21 cellular contexts compared by ENCODE assay signal in genomic region chr1:170520601-170521000, GRCh38. TPM values are rescaled to one million over a fixed set of nuclear protein-coding genes. Genes with fewer than 3 reads are reported as not detected.
DNase-seq lines count a peak whose midpoint lies in the region; ATAC-seq, FAIRE-seq and TF ChIP-seq lines count a peak whose summit lies in the region.
"Had no signal": no experiment of that assay in that cellular context is flagged by ENCODE, and none has a peak within 500 bp of the region (broad histone marks: within the 10 kb centered on the region; RNA-seq: fewer than 3 reads in every experiment).

No MANE protein-coding gene starts in this region.

- H3K4me2 ChIP-seq in PC-3 (ENCODE audit: low read length), result peak overlapping the region; percentile 33; the same call in 1 of the 2 replicates
- H3K4me2 ChIP-seq in fibroblast of lung (ENCODE audit: extremely low read depth, insufficient read depth, low read length), result peak overlapping the region; percentile 44

- peak; percentile 23 for FAIRE-seq in H54 (lab: Jason Lieb, UNC)
- FAIRE-seq: endometrium, GM12892, RCC 7860 had no signal

- no TSS peak for BruUV-seq in PC-3 (replicated peaks; lab: Mats Ljungman, UMichigan)

- peak overlapping the region; percentile 22; the same call in 1 of the 2 replicates for H3K27ac ChIP-seq in PC-3 (ENCODE audit: low read length)
- peak overlapping the region; percentile 38 for H3K27ac ChIP-seq in fibroblast of lung (ENCODE audit: insufficient read depth, low read length)
- no peak overlapping the region for H3K27ac ChIP-seq in gastrocnemius medialis
- H3K27ac ChIP-seq: adrenal gland, heart left ventricle, neutrophil, SJCRH30 had no signal

- DNase-seq in A172 (ENCODE audit: low spot score), result peak; percentile 39
- no peak for DNase-seq in H54 (ENCODE audit: insufficient read length, low spot score)
- DNase-seq in PC-3, result peak; percentile 69
- DNase-seq in fibroblast of lung (ENCODE audit: low read depth in 2 of 2), result peak in 1 of 2 donors; percentile 43
- no peak for DNase-seq in nucleus accumbens (lab: John Stamatoyannopoulos, UW)
- DNase-seq in DMS153 treated with DMSO at 0.1 percent for 48 hours (lab: John Stamatoyannopoulos, UW; ENCODE audit: unreplicated experiment), result no peak
- no peak for DNase-seq in middle frontal gyrus (ENCODE audit: extremely low spot score, low spot score)
- DNase-seq in gastrocnemius medialis, result no peak
- DNase-seq: 8988T, adrenal gland, DMS79, heart left ventricle, mammary epithelial cell, NCI-H524, SJCRH30 had no signal

- H3F3A ChIP-seq in PC-3 (ENCODE audit: low read length, unreplicated experiment), result no peaks in the 10 kb centered on the region

- no peak overlapping the region for H2AFZ ChIP-seq in PC-3 (ENCODE audit: low read length)
- H2AFZ ChIP-seq in fibroblast of lung (ENCODE audit: low read length), result no peak overlapping the region

- no peak overlapping the region for H3K4me3 ChIP-seq in PC-3 (ENCODE audit: low read length)
- H3K4me3 ChIP-seq in fibroblast of lung (replicated peaks in 1 of 4; ENCODE audit: control extremely low read depth in 1 of 4, insufficient read depth in 1 of 4, low read depth in 3 of 4, low read length in 4 of 4), result no peak overlapping the region
- H3K4me3 ChIP-seq in gastrocnemius medialis, result no peak overlapping the region
- H3K4me3 ChIP-seq: adrenal gland, heart left ventricle, SJCRH30 had no signal

- H4K20me1 ChIP-seq in PC-3 (ENCODE audit: low read length) (no peaks in the 10 kb centered on the region), fibroblast of lung (ENCODE audit: control insufficient read depth, extremely low read depth, insufficient read depth, low read length) (no peaks in the 10 kb centered on the region)

- TF ChIP-seq CTCF in PC-3 (conservative IDR thresholded peaks at IDR 0.05; ENCODE audit: low read depth, low read length) (no peak), fibroblast of lung (conservative IDR thresholded peaks at IDR 0.05 in 1 of 2, IDR thresholded peaks at IDR 0.05 in 1 of 2; ENCODE audit: low read depth in 1 of 2, low read length in 2 of 2) (no peak), gastrocnemius medialis (IDR thresholded peaks at IDR 0.05 in 4 of 5, conservative IDR thresholded peaks at IDR 0.05 in 1 of 5) (no peak)

- no peak for TF ChIP-seq POLR2A in H54 (IDR thresholded peaks at IDR 0.05; ENCODE audit: low read depth, low read length)
- no peak for TF ChIP-seq POLR2A in gastrocnemius medialis (IDR thresholded peaks at IDR 0.05)

- H3K36me3 ChIP-seq in PC-3 (ENCODE audit: low read depth, low read length), result no peaks in the 10 kb centered on the region
- H3K36me3 ChIP-seq in fibroblast of lung (ENCODE audit: control insufficient read depth, insufficient read depth, low read length), result no peaks in the 10 kb centered on the region
- no peaks in the 10 kb centered on the region for H3K36me3 ChIP-seq in gastrocnemius medialis
- H3K36me3 ChIP-seq: adrenal gland, heart left ventricle, neutrophil, SJCRH30 had no signal

- intact Hi-C loops in PC-3 (cut with micrococcal nuclease) (no loop called here), gastrocnemius medialis (cut with DNase I; ENCODE audit: low total_unique reads) (no loop called here)

- CTCF ChIA-PET in PC-3 (lab: Charles Lee), result no interaction called here

- POLR2A ChIA-PET in PC-3 (lab: Charles Lee; ENCODE audit: unreplicated experiment), result no interaction called here

- H3K9ac ChIP-seq in PC-3 (ENCODE audit: low read length) (no peak overlapping the region), fibroblast of lung (ENCODE audit: insufficient read depth, low read length) (no peak overlapping the region)

- H3K4me1 ChIP-seq in PC-3 (ENCODE audit: insufficient read depth, low read length) (peaks cover 19% of the 10 kb centered on the region; the same call in 1 of the 2 replicates), fibroblast of lung (ENCODE audit: control insufficient read depth, extremely low read depth, insufficient read depth, low read length) (peaks cover 15% of the 10 kb centered on the region), gastrocnemius medialis (no peaks in the 10 kb centered on the region)
- H3K4me1 ChIP-seq: adrenal gland had no signal

- peaks cover 27% of the 10 kb centered on the region for H3K27me3 ChIP-seq in PC-3 (ENCODE audit: low read length)
- H3K27me3 ChIP-seq in fibroblast of lung (ENCODE audit: control insufficient read depth, insufficient read depth, low read length), result no peaks in the 10 kb centered on the region
- no peaks in the 10 kb centered on the region for H3K27me3 ChIP-seq in gastrocnemius medialis
- H3K27me3 ChIP-seq: adrenal gland, heart left ventricle, neutrophil, SJCRH30 had no signal

- H3K9me2 ChIP-seq in PC-3 (replicated peaks; ENCODE audit: low read length), result no peaks in the 10 kb centered on the region

- H3K9me3 ChIP-seq in PC-3 (ENCODE audit: low read length), result no peaks in the 10 kb centered on the region
- no peaks in the 10 kb centered on the region for H3K9me3 ChIP-seq in fibroblast of lung (ENCODE audit: control insufficient read depth, insufficient read depth, low read depth, low read length)
- no peaks in the 10 kb centered on the region for H3K9me3 ChIP-seq in gastrocnemius medialis
- H3K9me3 ChIP-seq: heart left ventricle, neutrophil, SJCRH30 had no signal

- in situ Hi-C loops in gastrocnemius medialis (cut with MboI; ENCODE audit: low sequenced_read_pairs in 4 of 4), result no loop called here

- peak; percentile 76 for ATAC-seq in PC-3
- no peak for ATAC-seq in gastrocnemius medialis
- ATAC-seq: HCT116; heart left ventricle; stimulated activated effector memory CD8-positive, alpha-beta T cell treated with anti-CD3 and anti-CD28 coated beads, Interleukin-12 subunit alpha, Interleukin-12 subunit beta, amount 100 ng/mL, for 72 hours had no signal

- H3K79me2 ChIP-seq in PC-3 (ENCODE audit: low read length) (no peaks in the 10 kb centered on the region), fibroblast of lung (ENCODE audit: control insufficient read depth, insufficient read depth, low read length) (no peaks in the 10 kb centered on the region)

RNA-seq across cellular contexts. Expression of gene GORAB, which starts 11.4 kb away (rescaled TPM):
- 14.6 and 21.1 TPM in 2 replicates for total RNA-seq in A172 (2014; rRNA removed; shearing (Covaris generic))
- total RNA-seq in PC-3 (2014; rRNA removed), result 22.1 and 23.2 TPM in 2 replicates
- total RNA-seq in fibroblast of lung, result 17.7 and 27.6 TPM in 2 replicates
- polyA plus RNA-seq in fibroblast of lung, result 13.8 and 17.7 TPM in 2 replicates
- polyA plus RNA-seq in fibroblast of lung (2012), result 8.8 and 9.6 TPM in 2 replicates
- polyA minus RNA-seq in fibroblast of lung (ENCODE audit: low replicate concordance), result 0.75 TPM in 1 of 2 replicates, not detected in the other
- 1 to 10 TPM; 1.7 to 3.8 (median 2.3) TPM for total RNA-seq in gastrocnemius medialis

Comparison
In these comparisons a context has a peak if more than half of its experiments do, and no peak if none do; other contexts are left out.
1. DNase-seq: peak in A172 (single experiment) and PC-3 (single experiment); none in H54 (single experiment), nucleus accumbens (0 of 56), DMS153 treated with DMSO at 0.1 percent for 48 hours (single experiment), middle frontal gyrus (single experiment) and gastrocnemius medialis (0 of 2).
2. H3K27ac ChIP-seq: peak in PC-3 (single experiment) and fibroblast of lung (single experiment); none in gastrocnemius medialis (0 of 4).